11 cellular contexts compared by ENCODE assay signal in genomic region chr1:182601926-182602325, GRCh38. TPM values are rescaled to one million over a fixed set of nuclear protein-coding genes. Genes with fewer than 3 reads are reported as not detected.
DNase-seq lines count a peak whose midpoint lies in the region; ATAC-seq and TF ChIP-seq lines count a peak whose summit lies in the region.
"Had no signal": no experiment of that assay in that cellular context is flagged by ENCODE, and none has a peak within 500 bp of the region (broad histone marks: within the 10 kb centered on the region; RNA-seq: fewer than 3 reads in every experiment).

No MANE protein-coding gene starts in this region.

- H3F3A ChIP-seq in DOHH2 (ENCODE audit: control insufficient read depth, insufficient read depth) = peaks cover 34% of the 10 kb centered on the region

- TF ChIP-seq CTCF in DOHH2 (IDR thresholded peaks at IDR 0.05; ENCODE audit: low read depth, low read length, poor library complexity, severe bottlenecking) = no peak
- TF ChIP-seq CTCF in KMS-11 (conservative IDR thresholded peaks at IDR 0.05; ENCODE audit: low read depth, low read length) = no peak
- no peak for TF ChIP-seq CTCF in psoas muscle (IDR thresholded peaks at IDR 0.05)

- H2AFZ ChIP-seq in KMS-11 (ENCODE audit: low read depth) = no peak overlapping the region

- peaks cover 45% of the 10 kb centered on the region for H3K79me2 ChIP-seq in DOHH2 (ENCODE audit: control insufficient read depth, low read length)
- peaks cover 33% of the 10 kb centered on the region for H3K79me2 ChIP-seq in KMS-11 (ENCODE audit: insufficient read depth, low read depth)

- peak overlapping the region; percentile 74; the same call in 1 of the 2 replicates for H3K9ac ChIP-seq in KMS-11

- peaks cover 5% of the 10 kb centered on the region for H3K27me3 Mint-ChIP-seq in activated T-cell treated with anti-CD3 and anti-CD28 coated beads, Interleukin-2, amount 50 U/mL, for 4 hours (ENCODE audit: low read depth)
- H3K27me3 Mint-ChIP-seq: activated CD4-positive, alpha-beta memory T cell treated with anti-CD3 and anti-CD28 coated beads for 36 hours had no signal

- intact Hi-C loops in psoas muscle (cut with DNase I) = loop anchor here (1.0 to 5.0 kb wide), 3 partner anchors 160 to 181 kb away; no protein-coding TSS in a partner anchor

- H3K27me3 ChIP-seq in DOHH2 (ENCODE audit: control insufficient read depth, low read length) (no peaks in the 10 kb centered on the region), KMS-11 (ENCODE audit: insufficient read depth, low read depth) (peaks cover 2% of the 10 kb centered on the region; the same call in 1 of the 2 replicates), psoas muscle (ENCODE audit: insufficient read depth in 3 of 3, low read length in 2 of 3) (no peaks in the 10 kb centered on the region)

- H4K20me1 ChIP-seq in DOHH2 (ENCODE audit: control insufficient read depth, insufficient read depth, low read depth, low read length) (peaks cover 24% of the 10 kb centered on the region), KMS-11 (ENCODE audit: insufficient read depth) (peaks cover 20% of the 10 kb centered on the region)

- WGBS in psoas muscle, 3 donors = 54 to 74% (median 60%) methylated on average over 4 of the region's 4 CpGs

- H3K36me3 ChIP-seq in DOHH2 (ENCODE audit: control insufficient read depth, low read length) = peaks cover 58% of the 10 kb centered on the region
- H3K36me3 ChIP-seq in KMS-11 (ENCODE audit: insufficient read depth) = peaks cover 17% of the 10 kb centered on the region; the same call in 1 of the 2 replicates
- H3K36me3 ChIP-seq in psoas muscle (ENCODE audit: insufficient read depth in 1 of 2, low read depth in 1 of 2) = peaks cover 0 to 22% of the 10 kb centered on the region in 2 donors

- no peaks in the 10 kb centered on the region for H3K9me2 ChIP-seq in DOHH2 (replicated peaks; ENCODE audit: control insufficient read depth, low read length)

- H3K4me3 Mint-ChIP-seq in activated T-cell treated with anti-CD3 and anti-CD28 coated beads, Interleukin-2, amount 50 U/mL, for 4 hours = no peak overlapping the region
- H3K4me3 Mint-ChIP-seq: activated CD4-positive, alpha-beta memory T cell treated with anti-CD3 and anti-CD28 coated beads for 36 hours had no signal

- peak overlapping the region; percentile 61 for H3K27ac ChIP-seq in DOHH2 (ENCODE audit: low read depth, low read length)
- no peak overlapping the region for H3K27ac ChIP-seq in KMS-11
- H3K27ac ChIP-seq in caudate nucleus (ENCODE audit: low read depth, low read length) = peak overlapping the region; percentile 36
- H3K27ac ChIP-seq in psoas muscle = no peak overlapping the region

- H3K9me3 ChIP-seq in DOHH2 (ENCODE audit: control insufficient read depth, insufficient read depth, low read length) = no peaks in the 10 kb centered on the region
- H3K9me3 ChIP-seq in psoas muscle = no peaks in the 10 kb centered on the region

- peaks cover 52% of the 10 kb centered on the region for H3K4me1 ChIP-seq in DOHH2 (ENCODE audit: control insufficient read depth, low read length)
- peaks cover 42% of the 10 kb centered on the region for H3K4me1 ChIP-seq in KMS-11 (ENCODE audit: low read depth, poor library complexity, severe bottlenecking)
- peaks cover 28% of the 10 kb centered on the region for H3K4me1 ChIP-seq in psoas muscle

- peaks cover 11% of the 10 kb centered on the region for H3K36me3 Mint-ChIP-seq in activated T-cell treated with anti-CD3 and anti-CD28 coated beads, Interleukin-2, amount 50 U/mL, for 4 hours (ENCODE audit: insufficient read depth)

- H3K4me3 ChIP-seq in DOHH2 (ENCODE audit: low read length) (peak overlapping the region; percentile 87), KMS-11 (IDR thresholded peaks at IDR 0.05; ENCODE audit: insufficient read depth, low read depth, low read length) (peak overlapping the region; percentile 41), psoas muscle (peak overlapping the region; percentile 69)

- ATAC-seq in psoas muscle (no peak), HG03457 (IDR thresholded peaks at IDR 0.05; ENCODE audit: unreplicated experiment) (no peak)
- ATAC-seq in activated T-cell treated with anti-CD3 and anti-CD28 coated beads, Interleukin-2, amount 50 U/mL, for 4 hours = no peak

- H3K4me1 Mint-ChIP-seq in activated T-cell treated with anti-CD3 and anti-CD28 coated beads, Interleukin-2, amount 50 U/mL, for 4 hours (ENCODE audit: low read depth) = peaks cover 24% of the 10 kb centered on the region

- H3K9me3 Mint-ChIP-seq in activated T-cell treated with anti-CD3 and anti-CD28 coated beads, Interleukin-2, amount 50 U/mL, for 4 hours = no peaks in the 10 kb centered on the region
- H3K9me3 Mint-ChIP-seq: activated CD4-positive, alpha-beta memory T cell treated with anti-CD3 and anti-CD28 coated beads for 36 hours had no signal

- H3K4me2 ChIP-seq in DOHH2 (ENCODE audit: low read length) (peak overlapping the region; percentile 95), KMS-11 (peak overlapping the region; percentile 74)

- DNase-seq in caudate nucleus (lab: John Stamatoyannopoulos, UW) = peak in 4 of 61 donors; percentile 20 to 47 (median 23)
- DNase-seq in psoas muscle = no peak
- DNase-seq in activated T-cell treated with anti-CD3 and anti-CD28 coated beads, Interleukin-2, amount 50 U/mL, for 4 hours = no peak
- no peak for DNase-seq in NOMO-1 (lab: John Stamatoyannopoulos, UW; ENCODE audit: unreplicated experiment in 2 of 2)
- no peak for DNase-seq in SIG-M5 (lab: John Stamatoyannopoulos, UW)
- DNase-seq: kidney had no signal

RNA-seq across cellular contexts. Expression of gene RGS16, which starts 2.3 kb away (rescaled TPM):
- total RNA-seq in psoas muscle = 10 to 100 TPM in 2 of 4 donors, 1 to 10 TPM in 2; 1.2 to 17.5 (median 6.9) TPM
- polyA plus RNA-seq in psoas muscle = 10 to 100 TPM in 1 of 3 donors, under 1 TPM in 2; 0.72 to 22.5 (median 0.86) TPM
- total RNA-seq in activated T-cell treated with anti-CD3 and anti-CD28 coated beads, Interleukin-2, amount 50 U/mL, for 4 hours = 10 to 100 TPM; 38.8 to 62.8 (median 53.6) TPM
- total RNA-seq: M059J had no signal

RNA-seq across cellular contexts. Expression of gene RNASEL, which starts 12.9 kb away (rescaled TPM):
- total RNA-seq in psoas muscle = 1 to 10 TPM; 1.5 to 4.4 (median 2.1) TPM
- 1 to 10 TPM in 1 of 3 donors, under 1 TPM in 2; 0.61 to 3.4 (median 0.82) TPM for polyA plus RNA-seq in psoas muscle
- total RNA-seq in activated T-cell treated with anti-CD3 and anti-CD28 coated beads, Interleukin-2, amount 50 U/mL, for 4 hours = 1 to 10 TPM; 1.7 to 2.5 (median 2.0) TPM

Comparison
In these comparisons a context has a peak if more than half of its experiments do, and no peak if none do; other contexts are left out.
1. H3K27ac ChIP-seq: peak in DOHH2 (single experiment) and caudate nucleus (single experiment); none in KMS-11 (single experiment) and psoas muscle (single experiment).
2. Peak in every context shown above with its lines, with median percentiles within 50 percentile points of each other: H3K4me3 ChIP-seq.